In the genomic region with DNA sequence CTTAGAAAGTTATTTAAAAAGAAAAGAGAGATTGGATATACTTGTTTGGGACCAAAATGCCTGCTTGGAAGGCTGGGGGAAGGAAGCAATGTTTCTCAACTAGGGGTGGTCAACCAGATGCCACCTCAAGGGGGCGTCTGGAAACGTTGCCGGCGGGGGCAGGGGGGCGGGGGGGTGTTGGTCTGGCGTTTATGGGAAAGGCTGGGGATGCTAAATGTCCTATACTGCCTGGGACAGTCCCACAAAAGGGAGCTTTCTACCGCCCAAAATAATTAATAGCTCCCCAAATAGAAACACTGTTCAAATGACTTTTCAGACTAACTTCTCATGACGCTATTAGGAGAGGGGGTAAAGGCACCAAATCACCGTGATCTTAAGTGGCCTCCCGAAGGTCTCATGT, we compare ENCODE assay signal across 8 cellular contexts. TPM values are rescaled to one million over a fixed set of nuclear protein-coding genes. Genes with fewer than 3 reads are reported as not detected.
A peak's percentile ranks its signal among the peaks of the same experiment; 100 is the strongest.
DNase-seq lines count a peak whose midpoint lies in the region; ATAC-seq and TF ChIP-seq lines count a peak whose summit lies in the region.

No MANE protein-coding gene starts in this region.

- peaks cover 7% of the 10 kb centered on the region; the same call in 1 of the 2 replicates for H3K9me3 Mint-ChIP-seq in HFFc6

- H3K9me3 ChIP-seq in ascending aorta = no peaks in the 10 kb centered on the region

- ATAC-seq in GM19324 (IDR thresholded peaks at IDR 0.05; ENCODE audit: low FRiP score, unreplicated experiment) = no peak

- H3K27me3 Mint-ChIP-seq in HFFc6 (ENCODE audit: insufficient read depth) = peaks cover 5% of the 10 kb centered on the region

- DNase-seq in D341Med (ENCODE audit: low spot score) (peak; percentile 74), HFFc6 (no peak), ascending aorta (ENCODE audit: low spot score in 2 of 2) (no peak), myocyte (ENCODE audit: low read depth) (peak; percentile 26), occipital lobe (lab: John Stamatoyannopoulos, UW) (no peak), AML-193 (lab: John Stamatoyannopoulos, UW) (no peak)
- DNase-seq in stimulated activated CD4-positive, alpha-beta T cell treated with anti-CD3 and anti-CD28 coated beads, Interleukin-4, amount 100 ng/mL, for 1 hour = no peak

- no peaks in the 10 kb centered on the region for H3K27me3 ChIP-seq in ascending aorta

- no peak overlapping the region for H3K27ac ChIP-seq in ascending aorta

- H3K36me3 ChIP-seq in ascending aorta = peaks cover 47 to 61% of the 10 kb centered on the region in 2 donors

- peaks cover 50% of the 10 kb centered on the region for H3K4me1 Mint-ChIP-seq in HFFc6 (ENCODE audit: low read depth)

- H3K4me1 ChIP-seq in ascending aorta = peaks cover 14 to 42% of the 10 kb centered on the region in 2 donors

- intact Hi-C loops in ascending aorta (cut with DNase I) = loop anchor here (10.0 kb wide), 3 partner anchors 438 to 1088 kb away; a partner anchor contains a TSS

- H3K27ac Mint-ChIP-seq in HFFc6 = peak overlapping the region; percentile 42

- peak overlapping the region; percentile 74 for H3K4me3 Mint-ChIP-seq in HFFc6

- peaks cover 44% of the 10 kb centered on the region for H3K36me3 Mint-ChIP-seq in HFFc6 (ENCODE audit: low read depth)

- H3K4me3 ChIP-seq in ascending aorta = peak overlapping the region; percentile 76 to 96

- TF ChIP-seq CTCF in HFFc6 (IDR thresholded peaks at IDR 0.05) (peak; percentile 77), ascending aorta (IDR thresholded peaks at IDR 0.05) (peak in 1 of 3 experiments; percentile 19)

RNA-seq across cellular contexts. Expression of a gene that starts 2.2 kb away (rescaled TPM):
- 10 to 100 TPM; 33.1 to 48.3 (median 35.2) TPM for total RNA-seq in HFFc6 (2021; fragmentation: NEBNext Ultra II Directional; extraction: Animal tissue kit (Norgen Biotek cat#: 25700))
- total RNA-seq in ascending aorta = 69.1 TPM
- total RNA-seq in myocyte = 108 and 113 TPM in 2 replicates
- polyA plus RNA-seq in myocyte (2012) = 44.3 TPM
- total RNA-seq in occipital lobe = 38.4 TPM

Comparison
In these comparisons a context has a peak if more than half of its experiments do, and no peak if none do; other contexts are left out.
1. DNase-seq: peak in D341Med (single experiment) and myocyte (single experiment); none in HFFc6 (single experiment), ascending aorta (0 of 2), occipital lobe (single experiment), stimulated activated CD4-positive, alpha-beta T cell treated with anti-CD3 and anti-CD28 coated beads, Interleukin-4, amount 100 ng/mL, for 1 hour (single experiment) and AML-193 (0 of 2).